ENCODE assay signal across 21 cellular contexts in the genomic region with DNA sequence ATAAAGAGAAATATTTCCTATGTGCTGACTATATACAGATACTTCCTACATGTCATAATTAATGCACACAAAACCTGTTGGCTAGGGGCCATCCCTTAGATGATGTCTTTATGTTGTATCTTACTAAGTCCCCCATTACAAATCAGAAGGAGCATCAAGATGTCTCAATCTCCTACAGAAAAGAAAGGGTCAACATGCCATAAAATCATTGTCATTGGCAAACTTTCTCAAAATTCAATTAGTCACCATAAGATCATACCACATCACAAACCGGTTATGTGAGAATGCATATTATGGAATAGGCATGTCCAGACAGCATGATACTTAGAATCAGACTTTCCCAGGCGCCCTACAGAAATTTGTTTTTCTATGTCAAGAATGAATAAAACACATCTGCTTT.
DNase-seq lines count a peak whose midpoint lies in the region; ATAC-seq, FAIRE-seq and TF ChIP-seq lines count a peak whose summit lies in the region.
"Had no signal": no experiment of that assay in that cellular context is flagged by ENCODE, and none has a peak within 500 bp of the region (broad histone marks: within the 10 kb centered on the region; RNA-seq: fewer than 3 reads in every experiment).

No MANE protein-coding gene starts in this region.

- peak overlapping the region; percentile 89 for H3K27ac ChIP-seq in keratinocyte (ENCODE audit: control insufficient read depth, insufficient read depth, low read length)
- H3K27ac ChIP-seq: upper lobe of left lung had no signal

- dilution Hi-C loops in keratinocyte (cut with MboI; ENCODE audit: extremely low pct_ligation_motif_present, low sequenced_read_pairs), result no loop called here

- DNase-seq in SIG-M5 treated with dmso at 0.1 percent for 504 hours (lab: John Stamatoyannopoulos, UW; ENCODE audit: unreplicated experiment) (peak; percentile 14), SIG-M5 (lab: John Stamatoyannopoulos, UW) (no peak), RKO (ENCODE audit: low spot score) (peak; percentile 22), keratinocyte (ENCODE audit: low read depth, low spot score) (peak; percentile 76), UCSD-AML1 (lab: John Stamatoyannopoulos, UW; ENCODE audit: unreplicated experiment) (no peak), NCI-H446 treated with DMSO at 0.1 percent for 48 hours (lab: John Stamatoyannopoulos, UW) (no peak), Right ventricle myocardium inferior (ENCODE audit: missing footprints) (no peak)
- DNase-seq in activated naive CD4-positive, alpha-beta T cell treated with anti-CD3 and anti-CD28 coated beads, Interleukin-2, amount 50 U/mL, for 16 hours, result no peak
- DNase-seq: activated CD4-positive, alpha-beta T cell treated with anti-CD3 and anti-CD28 coated beads, Interleukin-2, amount 50 U/mL, for 1 hour; aorta; caudate nucleus; COR-L47; kidney glomerular epithelial cell; NCI-H1417; NCI-H2081 treated with DMSO at 0.1 percent for 48 hours; NCI-H524 treated with DMSO at 0.1 percent for 48 hours; stimulated activated CD8-positive, alpha-beta memory T cell treated with anti-CD3 and anti-CD28 coated beads, Interleukin-4, amount 100 ng/mL, for 48 hours; T-helper 9 cell; upper lobe of left lung had no signal

- no peaks in the 10 kb centered on the region for H4K20me1 ChIP-seq in keratinocyte (ENCODE audit: control insufficient read depth, extremely low read depth, insufficient read depth, low read length)

- H3K9ac ChIP-seq in keratinocyte (ENCODE audit: control insufficient read depth, extremely low read depth, insufficient read depth, low read length), result peak overlapping the region; percentile 58

- intact Hi-C loops in Right ventricle myocardium inferior (cut with DNase I), result no loop called here

- H3K36me3 ChIP-seq in keratinocyte (ENCODE audit: control insufficient read depth in 2 of 2, extremely low read depth in 1 of 2, insufficient read depth in 2 of 2, low read length in 2 of 2), result no peaks in the 10 kb centered on the region
- H3K36me3 ChIP-seq: HAP-1, upper lobe of left lung had no signal

- TF ChIP-seq CTCF in keratinocyte (optimal IDR thresholded peaks at IDR 0.05 in 1 of 3, IDR thresholded peaks at IDR 0.05 in 1 of 3, conservative IDR thresholded peaks at IDR 0.05 in 1 of 3; ENCODE audit: extremely low read depth in 1 of 3, insufficient read depth in 2 of 3, low read length in 3 of 3), result no peak

- no peaks in the 10 kb centered on the region for H3K27me3 ChIP-seq in keratinocyte (ENCODE audit: control insufficient read depth, extremely low read depth, insufficient read depth, low read length)
- H3K27me3 ChIP-seq: upper lobe of left lung had no signal

- H3K79me2 ChIP-seq in keratinocyte (ENCODE audit: control insufficient read depth, insufficient read depth, low read length), result no peaks in the 10 kb centered on the region

- H3K4me3 ChIP-seq in keratinocyte (ENCODE audit: control insufficient read depth in 2 of 3, extremely low read depth in 1 of 3, insufficient read depth in 2 of 3, low read depth in 1 of 3, low read length in 3 of 3), result peak overlapping the region in 1 of 3 experiments; percentile 54
- H3K4me3 ChIP-seq: HAP-1, upper lobe of left lung had no signal

- no peaks in the 10 kb centered on the region for H3K9me1 ChIP-seq in keratinocyte (ENCODE audit: control insufficient read depth, extremely low read depth, insufficient read depth, low read length)

- H3K4me2 ChIP-seq in keratinocyte (ENCODE audit: control insufficient read depth, extremely low read depth, insufficient read depth, low read depth, low read length), result peak overlapping the region; percentile 75

- no peak for ATAC-seq in Right ventricle myocardium inferior
- ATAC-seq: sciatic nerve had no signal

- no peak for FAIRE-seq in keratinocyte (lab: Jason Lieb, UNC)

- H3K9me3 ChIP-seq in keratinocyte (ENCODE audit: control insufficient read depth, low read depth, low read length), result no peaks in the 10 kb centered on the region
- H3K9me3 ChIP-seq: HAP-1, upper lobe of left lung had no signal

- peaks cover 25% of the 10 kb centered on the region for H3K4me1 ChIP-seq in keratinocyte (ENCODE audit: control insufficient read depth, extremely low read depth, insufficient read depth, low read length)
- H3K4me1 ChIP-seq: HAP-1 had no signal

- no peak overlapping the region for H2AFZ ChIP-seq in keratinocyte (ENCODE audit: control insufficient read depth, low read length)

Comparison
In these comparisons a context has a peak if more than half of its experiments do, and no peak if none do; other contexts are left out.
1. DNase-seq: peak in SIG-M5 treated with dmso at 0.1 percent for 504 hours (single experiment), RKO (single experiment) and keratinocyte (single experiment); none in SIG-M5 (single experiment), activated naive CD4-positive, alpha-beta T cell treated with anti-CD3 and anti-CD28 coated beads, Interleukin-2, amount 50 U/mL, for 16 hours (single experiment), UCSD-AML1 (single experiment), NCI-H446 treated with DMSO at 0.1 percent for 48 hours (single experiment) and Right ventricle myocardium inferior (single experiment).